In the genomic region with DNA sequence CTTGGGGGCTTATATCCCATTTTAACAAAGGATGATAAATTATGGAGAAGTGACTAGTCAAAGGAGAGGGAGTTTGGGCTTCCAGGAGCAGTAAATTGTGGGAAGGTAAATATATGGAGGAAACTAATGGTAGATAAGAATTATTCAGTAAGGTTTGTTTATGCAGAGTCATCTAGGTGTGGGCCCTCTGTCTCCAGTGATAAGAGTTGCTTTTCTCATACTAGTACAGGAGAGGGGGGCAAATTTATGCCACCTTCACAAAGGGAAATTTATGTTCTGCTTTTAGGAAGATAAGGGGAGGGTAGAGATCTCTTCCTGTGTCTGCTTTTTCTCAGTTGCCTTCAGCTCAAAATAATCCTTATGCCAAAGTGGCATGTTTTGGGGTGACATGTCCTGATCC, we compare ENCODE assay signal across 8 cellular contexts.
"Had no signal": no experiment of that assay in that cellular context is flagged by ENCODE, and none has a peak within 500 bp of the region (broad histone marks: within the 10 kb centered on the region; RNA-seq: fewer than 3 reads in every experiment).

No MANE protein-coding gene starts in this region.

- H3K4me1 ChIP-seq: HAP-1 had no signal

- H3K9me3 ChIP-seq: HAP-1 had no signal

- H3K36me3 ChIP-seq: HAP-1 had no signal

- H3K27ac ChIP-seq: GM23248, HL-60 had no signal

- ATAC-seq: HCT116, HepG2 had no signal

- H3K4me3 ChIP-seq: GM23248, HAP-1 had no signal

- DNase-seq: GM23248, GOT3, H7, KG1 had no signal
